In the genomic region with DNA sequence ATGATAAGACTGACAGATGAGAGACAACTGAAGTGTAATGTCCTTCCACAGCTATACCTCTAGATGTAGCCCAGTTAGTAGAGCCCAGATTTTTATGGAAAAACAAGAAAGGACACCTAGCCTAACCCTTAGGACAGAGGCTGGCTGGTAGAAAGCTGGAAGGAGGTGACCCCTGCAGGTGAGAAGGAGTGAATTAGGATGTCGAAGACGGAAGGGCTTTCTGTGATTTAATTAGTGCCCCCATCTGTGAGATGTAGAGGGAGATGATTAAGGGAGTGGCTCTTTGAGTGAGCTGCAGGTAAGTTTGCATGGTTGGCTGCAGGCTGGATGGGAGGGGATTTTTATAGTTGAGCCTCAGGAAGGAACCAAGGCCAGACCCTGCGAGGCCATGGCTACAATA, we compare ENCODE assay signal across 22 cellular contexts.
"Had no signal": no experiment of that assay in that cellular context is flagged by ENCODE, and none has a peak within 500 bp of the region (broad histone marks: within the 10 kb centered on the region; RNA-seq: fewer than 3 reads in every experiment).

No MANE protein-coding gene starts in this region.

- H3K4me1 ChIP-seq: right atrium auricular region, tibial nerve, uterus had no signal

- FAIRE-seq: keratinocyte had no signal

- H3K27me3 ChIP-seq: neutrophil, right atrium auricular region, tibial nerve, uterus had no signal

- H3K27ac Mint-ChIP-seq: activated CD8-positive, alpha-beta memory T cell treated with anti-CD3 and anti-CD28 coated beads, Interleukin-2, amount 10 ng/mL, durations not matched to agents 7 days and 5 days; activated naive CD8-positive, alpha-beta T cell; activated T-cell treated with anti-CD3 and anti-CD28 coated beads, Interleukin-2, amount 50 U/mL, for 24 hours; brain; T-cell had no signal

- DNase-seq: activated CD4-positive, alpha-beta T cell treated with anti-CD3 and anti-CD28 coated beads, Interleukin-2, amount 50 U/mL, for 48 hours; activated CD8-positive, alpha-beta memory T cell treated with anti-CD3 and anti-CD28 coated beads, Interleukin-2, amount 10 ng/mL, durations not matched to agents 7 days and 5 days; activated effector memory CD4-positive, alpha-beta T cell treated with Interleukin-2 at 50 U/mL for 16 hours; activated T-cell treated with anti-CD3 and anti-CD28 coated beads, Interleukin-2, amount 50 U/mL, for 24 hours; amygdala; effector CD8-positive, alpha-beta T cell; left ventricle myocardium inferior; mucosa of descending colon; naive thymus-derived CD4-positive, alpha-beta T cell; stimulated activated CD4-positive, alpha-beta T cell treated with anti-CD3 and anti-CD28 coated beads, Interleukin-4, amount 100 ng/mL, for 24 hours; stimulated activated naive CD4-positive, alpha-beta T cell; substantia nigra; T-cell; T1000; uterus had no signal

- H3K9me3 ChIP-seq: left ventricle myocardium inferior, mucosa of descending colon, neutrophil, right atrium auricular region, tibial nerve, uterus had no signal

- H3K4me3 Mint-ChIP-seq: activated CD8-positive, alpha-beta memory T cell treated with anti-CD3 and anti-CD28 coated beads, Interleukin-2, amount 10 ng/mL, durations not matched to agents 7 days and 5 days; activated naive CD8-positive, alpha-beta T cell; activated T-cell treated with anti-CD3 and anti-CD28 coated beads, Interleukin-2, amount 50 U/mL, for 24 hours; brain; naive thymus-derived CD4-positive, alpha-beta T cell; T-cell had no signal

- H3K4me3 ChIP-seq: left ventricle myocardium inferior, mucosa of descending colon, right atrium auricular region, skin epidermis, tibial nerve, uterus had no signal

- H3K27me3 Mint-ChIP-seq: activated CD8-positive, alpha-beta memory T cell treated with anti-CD3 and anti-CD28 coated beads, Interleukin-2, amount 10 ng/mL, durations not matched to agents 7 days and 5 days; activated naive CD8-positive, alpha-beta T cell; activated T-cell treated with anti-CD3 and anti-CD28 coated beads, Interleukin-2, amount 50 U/mL, for 24 hours; brain; naive thymus-derived CD4-positive, alpha-beta T cell; T-cell had no signal

- H3K9me3 Mint-ChIP-seq: activated T-cell treated with anti-CD3 and anti-CD28 coated beads, Interleukin-2, amount 50 U/mL, for 24 hours; brain; naive thymus-derived CD4-positive, alpha-beta T cell; T-cell had no signal

- H3K4me1 Mint-ChIP-seq: activated CD8-positive, alpha-beta memory T cell treated with anti-CD3 and anti-CD28 coated beads, Interleukin-2, amount 10 ng/mL, durations not matched to agents 7 days and 5 days; brain; T-cell had no signal

- ATAC-seq: activated CD8-positive, alpha-beta memory T cell treated with anti-CD3 and anti-CD28 coated beads, Interleukin-2, amount 10 ng/mL, durations not matched to agents 7 days and 5 days; mucosa of descending colon; naive thymus-derived CD4-positive, alpha-beta T cell; T-cell had no signal

- H3K36me3 ChIP-seq: uterus had no signal

- H3K27ac ChIP-seq: left ventricle myocardium inferior, neutrophil, right atrium auricular region, skin epidermis, tibial nerve, uterus had no signal
